Comparison of ENCODE assay signal across 16 cellular contexts in genomic region chr17:19302791-19303233, GRCh38. TPM values are rescaled to one million over a fixed set of nuclear protein-coding genes. Genes with fewer than 3 reads are reported as not detected.
A peak's percentile ranks its signal among the peaks of the same experiment; 100 is the strongest.
DNase-seq lines count a peak whose midpoint lies in the region; ATAC-seq, FAIRE-seq and TF ChIP-seq lines count a peak whose summit lies in the region.
"Had no signal": no experiment of that assay in that cellular context is flagged by ENCODE, and none has a peak within 500 bp of the region (broad histone marks: within the 10 kb centered on the region; RNA-seq: fewer than 3 reads in every experiment).

No MANE protein-coding gene starts in this region.

- H3K4me3 Mint-ChIP-seq in astrocyte (ENCODE audit: unreplicated experiment): no peak overlapping the region
- no peak overlapping the region for H3K4me3 Mint-ChIP-seq in stimulated activated memory B cell treated with anti-CD40 and anti-IgM and Interleukin-4, amounts not matched to agents 10 μg/mL and 1 μg/mL and 100 μg/mL, for 72 hours
- H3K4me3 Mint-ChIP-seq: activated CD8-positive, alpha-beta memory T cell treated with anti-CD3 and anti-CD28 coated beads, Interleukin-2, amount 10 ng/mL, durations not matched to agents 7 days and 5 days; activated naive CD8-positive, alpha-beta T cell treated with anti-CD3 and anti-CD28 coated beads, Interleukin-2, amount 10 ng/mL, durations not matched to agents 7 days and 5 days had no signal

- intact Hi-C loops in left lung (cut with DNase I): no loop called here

- H3K27ac Mint-ChIP-seq in astrocyte (ENCODE audit: unreplicated experiment): no peak overlapping the region
- H3K27ac Mint-ChIP-seq in stimulated activated memory B cell treated with anti-CD40 and anti-IgM and Interleukin-4, amounts not matched to agents 10 μg/mL and 1 μg/mL and 100 μg/mL, for 72 hours: no peak overlapping the region
- H3K27ac Mint-ChIP-seq: activated CD8-positive, alpha-beta memory T cell treated with anti-CD3 and anti-CD28 coated beads, Interleukin-2, amount 10 ng/mL, durations not matched to agents 7 days and 5 days; activated naive CD8-positive, alpha-beta T cell treated with anti-CD3 and anti-CD28 coated beads, Interleukin-2, amount 10 ng/mL, durations not matched to agents 7 days and 5 days had no signal

- H4K20me1 ChIP-seq in astrocyte (ENCODE audit: insufficient read depth, low read length): peaks cover 78% of the 10 kb centered on the region

- ATAC-seq in left lung (no peak), GM19023 (IDR thresholded peaks at IDR 0.05; ENCODE audit: unreplicated experiment) (no peak), HG03442 (IDR thresholded peaks at IDR 0.05; ENCODE audit: unreplicated experiment) (no peak)
- peak; percentile 31 for ATAC-seq in stimulated activated memory B cell treated with anti-CD40 and anti-IgM and Interleukin-4, amounts not matched to agents 10 μg/mL and 1 μg/mL and 100 μg/mL, for 72 hours
- ATAC-seq: activated CD8-positive, alpha-beta memory T cell treated with anti-CD3 and anti-CD28 coated beads, Interleukin-2, amount 10 ng/mL, durations not matched to agents 7 days and 5 days had no signal

- in situ Hi-C loops in KBM-7 (cut with MboI; ENCODE audit: low pct_unique_long_range_greater_than_20kb, low sequenced_read_pairs): no loop called here

- H2AFZ ChIP-seq in astrocyte (ENCODE audit: low read depth, low read length): no peak overlapping the region

- no peaks in the 10 kb centered on the region for H3K27me3 Mint-ChIP-seq in astrocyte (ENCODE audit: low read depth, unreplicated experiment)
- no peaks in the 10 kb centered on the region for H3K27me3 Mint-ChIP-seq in stimulated activated memory B cell treated with anti-CD40 and anti-IgM and Interleukin-4, amounts not matched to agents 10 μg/mL and 1 μg/mL and 100 μg/mL, for 72 hours
- H3K27me3 Mint-ChIP-seq: CD4-positive, CD25-positive, alpha-beta regulatory T cell had no signal

- H3K27me3 ChIP-seq in astrocyte (ENCODE audit: insufficient read depth, low read length) (no peaks in the 10 kb centered on the region), left lung (peaks cover 0 to 52% of the 10 kb centered on the region in 2 donors)
- H3K27me3 ChIP-seq: MG63 had no signal

- H3K79me2 ChIP-seq in astrocyte (ENCODE audit: insufficient read depth, low read length): peaks cover 35% of the 10 kb centered on the region

- peaks cover 28% of the 10 kb centered on the region for H3K4me1 Mint-ChIP-seq in astrocyte (ENCODE audit: low read depth, unreplicated experiment)
- H3K4me1 Mint-ChIP-seq in stimulated activated memory B cell treated with anti-CD40 and anti-IgM and Interleukin-4, amounts not matched to agents 10 μg/mL and 1 μg/mL and 100 μg/mL, for 72 hours: peaks cover 61% of the 10 kb centered on the region

- H3K4me3 ChIP-seq in astrocyte (ENCODE audit: insufficient read depth, low read depth, low read length) (no peak overlapping the region), left lung (no peak overlapping the region)
- H3K4me3 ChIP-seq: MG63 had no signal

- H3K4me1 ChIP-seq in astrocyte (ENCODE audit: insufficient read depth, low read length) (peaks cover 17% of the 10 kb centered on the region), left lung (peaks cover 22 to 72% of the 10 kb centered on the region in 2 donors)

- peaks cover 5% of the 10 kb centered on the region for H3K36me3 Mint-ChIP-seq in astrocyte (ENCODE audit: low read depth, unreplicated experiment)
- no peaks in the 10 kb centered on the region for H3K36me3 Mint-ChIP-seq in stimulated activated memory B cell treated with anti-CD40 and anti-IgM and Interleukin-4, amounts not matched to agents 10 μg/mL and 1 μg/mL and 100 μg/mL, for 72 hours
- H3K36me3 Mint-ChIP-seq: activated CD8-positive, alpha-beta memory T cell treated with anti-CD3 and anti-CD28 coated beads, Interleukin-2, amount 10 ng/mL, durations not matched to agents 7 days and 5 days; activated naive CD8-positive, alpha-beta T cell treated with anti-CD3 and anti-CD28 coated beads, Interleukin-2, amount 10 ng/mL, durations not matched to agents 7 days and 5 days had no signal

- H3K27ac ChIP-seq in astrocyte (ENCODE audit: low read depth, low read length): no peak overlapping the region
- H3K27ac ChIP-seq in left lung: peak overlapping the region; percentile 10 to 58

- no peak for FAIRE-seq in astrocyte (lab: Jason Lieb, UNC)
- FAIRE-seq: G401.6 had no signal

- TF ChIP-seq CTCF in astrocyte (IDR thresholded peaks at IDR 0.05; ENCODE audit: insufficient read depth, low read depth, low read length) (no peak), left lung (IDR thresholded peaks at IDR 0.05) (no peak)

- no peak overlapping the region for H3K4me2 ChIP-seq in astrocyte (ENCODE audit: low read length)

- no peaks in the 10 kb centered on the region for H3K36me3 ChIP-seq in astrocyte (ENCODE audit: insufficient read depth, low read length)
- H3K36me3 ChIP-seq in left lung: no peaks in the 10 kb centered on the region
- H3K36me3 ChIP-seq: MG63 had no signal

- no peaks in the 10 kb centered on the region for H3K9me3 Mint-ChIP-seq in astrocyte (ENCODE audit: unreplicated experiment)
- no peaks in the 10 kb centered on the region for H3K9me3 Mint-ChIP-seq in stimulated activated memory B cell treated with anti-CD40 and anti-IgM and Interleukin-4, amounts not matched to agents 10 μg/mL and 1 μg/mL and 100 μg/mL, for 72 hours
- H3K9me3 Mint-ChIP-seq: activated naive CD8-positive, alpha-beta T cell treated with anti-CD3 and anti-CD28 coated beads, Interleukin-2, amount 10 ng/mL, durations not matched to agents 7 days and 5 days; CD4-positive, CD25-positive, alpha-beta regulatory T cell had no signal

- peak overlapping the region; percentile 22 for H3K9ac ChIP-seq in astrocyte (ENCODE audit: low read length)

- DNase-seq in KBM-7 (peak; percentile 60), astrocyte (ENCODE audit: low read depth) (no peak), left lung (no peak), hypothalamus (lab: John Stamatoyannopoulos, UW) (no peak), AG20443 (ENCODE audit: low spot score) (no peak)
- DNase-seq: activated CD8-positive, alpha-beta memory T cell treated with anti-CD3 and anti-CD28 coated beads, Interleukin-2, amount 10 ng/mL, durations not matched to agents 7 days and 5 days; activated naive CD8-positive, alpha-beta T cell treated with anti-CD3 and anti-CD28 coated beads, Interleukin-2, amount 10 ng/mL, durations not matched to agents 7 days and 5 days; CD4-positive, CD25-positive, alpha-beta regulatory T cell; foreskin fibroblast; MG63; RPMI8226; stimulated activated CD4-positive, alpha-beta T cell treated with anti-CD3 and anti-CD28 coated beads, Interleukin-4, amount 100 ng/mL, for 4 hours had no signal

- H3K9me3 ChIP-seq in astrocyte (ENCODE audit: insufficient read depth, low read depth, low read length): no peaks in the 10 kb centered on the region
- H3K9me3 ChIP-seq in left lung: no peaks in the 10 kb centered on the region
- H3K9me3 ChIP-seq: MG63 had no signal

RNA-seq across cellular contexts. Expression of gene B9D1, which starts 59.7 kb away (rescaled TPM):
- total RNA-seq in astrocyte: 10.2 and 10.9 TPM in 2 replicates
- 10 to 100 TPM; 11.4 to 14.1 TPM for total RNA-seq in left lung
